ENCODE assay signal across 8 cellular contexts in genomic region chr2:240433973-240434727, GRCh38. TPM values are rescaled to one million over a fixed set of nuclear protein-coding genes. Genes with fewer than 3 reads are reported as not detected.
DNase-seq lines count a peak whose midpoint lies in the region; ATAC-seq and TF ChIP-seq lines count a peak whose summit lies in the region.

No MANE protein-coding gene starts in this region.

- no peaks in the 10 kb centered on the region for H3K9me3 ChIP-seq in ascending aorta

- intact Hi-C loops in ascending aorta (cut with DNase I), result loop anchor here (1.0 to 2.0 kb wide), 2 partner anchors 45 to 64 kb away; no protein-coding TSS in a partner anchor

- H3K27ac ChIP-seq in ascending aorta (peak overlapping the region; percentile 92 to 98), skin epidermis (peak overlapping the region; percentile 29 to 95 (median 85))

- no peaks in the 10 kb centered on the region for H3K27me3 ChIP-seq in ascending aorta

- peak overlapping the region; percentile 65 for H3K4me3 ChIP-seq in AG10803 (ENCODE audit: low read length)
- H3K4me3 ChIP-seq in LNCaP clone FGC (ENCODE audit: low read depth, low read length), result peak overlapping the region; percentile 49
- peak overlapping the region; percentile 98 for H3K4me3 ChIP-seq in ascending aorta
- H3K4me3 ChIP-seq in iPS-11a (ENCODE audit: low read depth, low read length), result peak overlapping the region; percentile 57
- H3K4me3 ChIP-seq in skin epidermis, result peak overlapping the region; percentile 41 to 87 (median 64)

- DNase-seq in AG10803 (ENCODE audit: low read depth) (peak; percentile 94), LNCaP clone FGC (ENCODE audit: low read depth) (no peak), ascending aorta (ENCODE audit: low spot score in 2 of 2) (peak; percentile 54 to 93), retina (no peak), germinal center (ENCODE audit: low spot score) (no peak)

- peaks cover 23 to 28% of the 10 kb centered on the region in 2 donors for H3K4me1 ChIP-seq in ascending aorta

- ATAC-seq in HG03565 (IDR thresholded peaks at IDR 0.05; ENCODE audit: unreplicated experiment), result no peak

- H3K36me3 ChIP-seq in ascending aorta, result no peaks in the 10 kb centered on the region

- no peak for TF ChIP-seq CTCF in AG10803 (conservative IDR thresholded peaks at IDR 0.05; ENCODE audit: low read length)
- TF ChIP-seq CTCF in LNCaP clone FGC (IDR thresholded peaks at IDR 0.05; ENCODE audit: control insufficient read depth, extremely low read depth, insufficient read depth), result no peak
- no peak for TF ChIP-seq CTCF in ascending aorta (IDR thresholded peaks at IDR 0.05)

RNA-seq across cellular contexts. Expression of gene GPC1, which starts 1.3 kb away (rescaled TPM):
- total RNA-seq in ascending aorta, result 123 TPM

Comparison
In these comparisons a context has a peak if more than half of its experiments do, and no peak if none do; other contexts are left out.
1. DNase-seq: peak in AG10803 (single experiment) and ascending aorta (2 of 2); none in LNCaP clone FGC (single experiment), retina (single experiment) and germinal center (single experiment).
2. Peak in every context shown above with its lines, with median percentiles within 50 percentile points of each other: H3K4me3 ChIP-seq.